Comparison of ENCODE assay signal across 1 cellular context in genomic region chr17:2337152-2337810, GRCh38.
TF ChIP-seq lines count a peak whose summit lies in the region.

Gene SGSM2, plus strand, starts transcription at chr17:2337501. Its CDS starts 188 bp downstream, at chr17:2337689.

TF ChIP-seq in GM12878, 131 proteins besides CTCF, POLR2A, EP300 and RAD21 (continued from another document and continues in another):
- TF ChIP-seq KAT2A (conservative IDR thresholded peaks at IDR 0.05; ENCODE audit: control insufficient read depth, low read depth, low read length) (no peak), CHD2 (IDR thresholded peaks at IDR 0.05; ENCODE audit: borderline replicate concordance, low read depth, low read length) (no peak), POU2F2 (IDR thresholded peaks at IDR 0.05; ENCODE audit: borderline replicate concordance, low read depth, low read length) (no peak), SMC3 (IDR thresholded peaks at IDR 0.05; ENCODE audit: borderline replicate concordance, low read length) (no peak), SMAD1 (IDR thresholded peaks at IDR 0.05; ENCODE audit: low read depth, partially characterized antibody) (no peak), SIN3A (IDR thresholded peaks at IDR 0.05; ENCODE audit: low read depth, low read length) (no peak), NR2F1 (conservative IDR thresholded peaks at IDR 0.05) (peak; percentile 42), ZNF207 (IDR thresholded peaks at IDR 0.05; ENCODE audit: borderline replicate concordance) (no peak), TCF7 (IDR thresholded peaks at IDR 0.05; ENCODE audit: borderline replicate concordance) (no peak), ATF2 (IDR thresholded peaks at IDR 0.05; ENCODE audit: low read length) (no peak), NFXL1 (IDR thresholded peaks at IDR 0.05; ENCODE audit: borderline replicate concordance) (no peak), TBL1XR1 (IDR thresholded peaks at IDR 0.05; ENCODE audit: low read depth, low read length) (no peak), NR2C1 (IDR thresholded peaks at IDR 0.05) (no peak), MEF2B (IDR thresholded peaks at IDR 0.05; ENCODE audit: partially characterized antibody, poor library complexity, severe bottlenecking) (no peak), MLLT1 (IDR thresholded peaks at IDR 0.05) (no peak), SMAD5 (IDR thresholded peaks at IDR 0.05; ENCODE audit: low read depth) (no peak), HCFC1 (IDR thresholded peaks at IDR 0.05; ENCODE audit: low read length) (no peak), JUND (IDR thresholded peaks at IDR 0.05; ENCODE audit: low read depth, low read length) (no peak), ZBED1 (IDR thresholded peaks at IDR 0.05; ENCODE audit: borderline replicate concordance) (no peak), ATF7 (IDR thresholded peaks at IDR 0.05; ENCODE audit: low read depth) (no peak), ZNF274 (IDR thresholded peaks at IDR 0.05; ENCODE audit: insufficient read depth, insufficient read length) (no peak), ZNF384 (IDR thresholded peaks at IDR 0.05; ENCODE audit: borderline replicate concordance, low read depth, low read length) (no peak), ZZZ3 (IDR thresholded peaks at IDR 0.05; ENCODE audit: control insufficient read depth, insufficient read length, low read depth) (no peak), DPF2 (IDR thresholded peaks at IDR 0.05) (no peak), FOS (IDR thresholded peaks at IDR 0.05; ENCODE audit: borderline replicate concordance, extremely low read depth, insufficient read length) (no peak), RELA (IDR thresholded peaks at IDR 0.05; ENCODE audit: borderline replicate concordance, partially characterized antibody) (no peak), YY1 (IDR thresholded peaks at IDR 0.05; ENCODE audit: low read depth, low read length) (peak; percentile 83), ETV6 (conservative IDR thresholded peaks at IDR 0.05 in 1 of 2, IDR thresholded peaks at IDR 0.05 in 1 of 2; ENCODE audit: borderline replicate concordance in 1 of 2, low read depth in 1 of 2) (no peak), CREM (IDR thresholded peaks at IDR 0.05; ENCODE audit: low read depth) (0 out of 2 replicates have a peak, but pooled peaks have one; percentile 18), TCF3 (IDR thresholded peaks at IDR 0.05; ENCODE audit: borderline replicate concordance, insufficient read depth, low read depth, low read length) (no peak), CEBPB (IDR thresholded peaks at IDR 0.05; ENCODE audit: borderline replicate concordance in 1 of 2, low read depth in 2 of 2, low read length in 2 of 2) (no peak), NR2C2 (IDR thresholded peaks at IDR 0.05; ENCODE audit: borderline replicate concordance, control insufficient read depth, insufficient read length, low read depth) (no peak), BACH1 (IDR thresholded peaks at IDR 0.05; ENCODE audit: borderline replicate concordance) (peak; percentile 61), NBN (IDR thresholded peaks at IDR 0.05) (no peak), RAD51 (IDR thresholded peaks at IDR 0.05) (no peak), IKZF1 (conservative IDR thresholded peaks at IDR 0.05) (0 out of 2 replicates have a peak, but pooled peaks have one; percentile 14), BRCA1 (IDR thresholded peaks at IDR 0.05; ENCODE audit: low read depth, low read length) (no peak), EGR1 (IDR thresholded peaks at IDR 0.05; ENCODE audit: borderline replicate concordance in 1 of 2, low read depth in 2 of 2, low read length in 2 of 2) (0 out of 3 replicates have a peak, but pooled peaks of 1 of the 2 experiments have one; percentile 20), STAT3 (IDR thresholded peaks at IDR 0.05; ENCODE audit: low read depth, low read length) (no peak), CBFB (IDR thresholded peaks at IDR 0.05; ENCODE audit: low read depth) (no peak), NFIC (IDR thresholded peaks at IDR 0.05; ENCODE audit: low read depth, low read length) (no peak), SUZ12 (IDR thresholded peaks at IDR 0.05; ENCODE audit: unreplicated experiment) (no peak), SRF (IDR thresholded peaks at IDR 0.05; ENCODE audit: low read depth in 2 of 2, low read length in 2 of 2) (no peak), TAF1 (IDR thresholded peaks at IDR 0.05; ENCODE audit: borderline replicate concordance, low read depth, low read length) (peak; percentile 41; the same call in 1 of the 2 replicates), BHLHE40 (IDR thresholded peaks at IDR 0.05; ENCODE audit: borderline replicate concordance in 1 of 2, low read depth in 2 of 2, low read length in 1 of 2) (peak in 1 of 2 experiments; percentile 3; a peak in 1 of 4 replicates), SPI1 (IDR thresholded peaks at IDR 0.05; ENCODE audit: borderline replicate concordance, insufficient read depth, low read depth, low read length) (no peak), RFX5 (IDR thresholded peaks at IDR 0.05; ENCODE audit: low read depth, low read length) (no peak), REST (IDR thresholded peaks at IDR 0.05; ENCODE audit: low read depth, low read length) (no peak), CHD4 (IDR thresholded peaks at IDR 0.05) (no peak), CBX3 (IDR thresholded peaks at IDR 0.05; ENCODE audit: borderline replicate concordance, low read depth) (no peak), PAX5 (IDR thresholded peaks at IDR 0.05; ENCODE audit: borderline replicate concordance, low read depth, low read length) (no peak), SP1 (IDR thresholded peaks at IDR 0.05; ENCODE audit: low read depth, low read length) (no peak), HDAC2 (IDR thresholded peaks at IDR 0.05) (no peak), CHD1 (IDR thresholded peaks at IDR 0.05; ENCODE audit: low read depth, low read length) (no peak), MTA2 (IDR thresholded peaks at IDR 0.05; ENCODE audit: low read depth) (no peak), RUNX3 (IDR thresholded peaks at IDR 0.05; ENCODE audit: low read length) (no peak), ASH2L (IDR thresholded peaks at IDR 0.05; ENCODE audit: borderline replicate concordance, low read depth) (no peak), MTA3 (IDR thresholded peaks at IDR 0.05; ENCODE audit: borderline replicate concordance, low read length) (no peak), SUPT20H (IDR thresholded peaks at IDR 0.05; ENCODE audit: borderline replicate concordance, control insufficient read depth, low read depth, low read length) (no peak), FOXM1 (IDR thresholded peaks at IDR 0.05; ENCODE audit: low read depth, low read length) (no peak), CREB1 (IDR thresholded peaks at IDR 0.05; ENCODE audit: low read depth) (0 out of 2 replicates have a peak, but pooled peaks have one; percentile 14), PAX8 (IDR thresholded peaks at IDR 0.05) (no peak)
- TF ChIP-seq, protein P1, sequence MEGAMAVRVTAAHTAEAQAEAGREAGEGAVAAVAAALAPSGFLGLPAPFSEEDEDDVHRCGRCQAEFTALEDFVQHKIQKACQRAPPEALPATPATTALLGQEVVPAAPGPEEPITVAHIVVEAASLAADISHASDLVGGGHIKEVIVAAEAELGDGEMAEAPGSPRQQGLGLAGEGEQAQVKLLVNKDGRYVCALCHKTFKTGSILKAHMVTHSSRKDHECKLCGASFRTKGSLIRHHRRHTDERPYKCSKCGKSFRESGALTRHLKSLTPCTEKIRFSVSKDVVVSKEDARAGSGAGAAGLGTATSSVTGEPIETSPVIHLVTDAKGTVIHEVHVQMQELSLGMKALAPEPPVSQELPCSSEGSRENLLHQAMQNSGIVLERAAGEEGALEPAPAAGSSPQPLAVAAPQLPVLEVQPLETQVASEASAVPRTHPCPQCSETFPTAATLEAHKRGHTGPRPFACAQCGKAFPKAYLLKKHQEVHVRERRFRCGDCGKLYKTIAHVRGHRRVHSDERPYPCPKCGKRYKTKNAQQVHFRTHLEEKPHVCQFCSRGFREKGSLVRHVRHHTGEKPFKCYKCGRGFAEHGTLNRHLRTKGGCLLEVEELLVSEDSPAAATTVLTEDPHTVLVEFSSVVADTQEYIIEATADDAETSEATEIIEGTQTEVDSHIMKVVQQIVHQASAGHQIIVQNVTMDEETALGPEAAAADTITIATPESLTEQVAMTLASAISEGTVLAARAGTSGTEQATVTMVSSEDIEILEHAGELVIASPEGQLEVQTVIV (IDR thresholded peaks at IDR 0.05; ENCODE audit: borderline replicate concordance, partially characterized antibody) = no peak
- TF ChIP-seq, protein P2, sequence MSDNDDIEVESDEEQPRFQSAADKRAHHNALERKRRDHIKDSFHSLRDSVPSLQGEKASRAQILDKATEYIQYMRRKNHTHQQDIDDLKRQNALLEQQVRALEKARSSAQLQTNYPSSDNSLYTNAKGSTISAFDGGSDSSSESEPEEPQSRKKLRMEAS (IDR thresholded peaks at IDR 0.05; ENCODE audit: low read depth, low read length) = no peak
- TF ChIP-seq, protein P3, sequence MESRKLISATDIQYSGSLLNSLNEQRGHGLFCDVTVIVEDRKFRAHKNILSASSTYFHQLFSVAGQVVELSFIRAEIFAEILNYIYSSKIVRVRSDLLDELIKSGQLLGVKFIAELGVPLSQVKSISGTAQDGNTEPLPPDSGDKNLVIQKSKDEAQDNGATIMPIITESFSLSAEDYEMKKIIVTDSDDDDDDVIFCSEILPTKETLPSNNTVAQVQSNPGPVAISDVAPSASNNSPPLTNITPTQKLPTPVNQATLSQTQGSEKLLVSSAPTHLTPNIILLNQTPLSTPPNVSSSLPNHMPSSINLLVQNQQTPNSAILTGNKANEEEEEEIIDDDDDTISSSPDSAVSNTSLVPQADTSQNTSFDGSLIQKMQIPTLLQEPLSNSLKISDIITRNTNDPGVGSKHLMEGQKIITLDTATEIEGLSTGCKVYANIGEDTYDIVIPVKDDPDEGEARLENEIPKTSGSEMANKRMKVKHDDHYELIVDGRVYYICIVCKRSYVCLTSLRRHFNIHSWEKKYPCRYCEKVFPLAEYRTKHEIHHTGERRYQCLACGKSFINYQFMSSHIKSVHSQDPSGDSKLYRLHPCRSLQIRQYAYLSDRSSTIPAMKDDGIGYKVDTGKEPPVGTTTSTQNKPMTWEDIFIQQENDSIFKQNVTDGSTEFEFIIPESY (IDR thresholded peaks at IDR 0.05) = no peak
- TF ChIP-seq, protein P4, sequence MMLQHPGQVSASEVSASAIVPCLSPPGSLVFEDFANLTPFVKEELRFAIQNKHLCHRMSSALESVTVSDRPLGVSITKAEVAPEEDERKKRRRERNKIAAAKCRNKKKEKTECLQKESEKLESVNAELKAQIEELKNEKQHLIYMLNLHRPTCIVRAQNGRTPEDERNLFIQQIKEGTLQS (IDR thresholded peaks at IDR 0.05; ENCODE audit: borderline replicate concordance, extremely low read depth, low read depth, low read length) = no peak
- TF ChIP-seq, protein P5, sequence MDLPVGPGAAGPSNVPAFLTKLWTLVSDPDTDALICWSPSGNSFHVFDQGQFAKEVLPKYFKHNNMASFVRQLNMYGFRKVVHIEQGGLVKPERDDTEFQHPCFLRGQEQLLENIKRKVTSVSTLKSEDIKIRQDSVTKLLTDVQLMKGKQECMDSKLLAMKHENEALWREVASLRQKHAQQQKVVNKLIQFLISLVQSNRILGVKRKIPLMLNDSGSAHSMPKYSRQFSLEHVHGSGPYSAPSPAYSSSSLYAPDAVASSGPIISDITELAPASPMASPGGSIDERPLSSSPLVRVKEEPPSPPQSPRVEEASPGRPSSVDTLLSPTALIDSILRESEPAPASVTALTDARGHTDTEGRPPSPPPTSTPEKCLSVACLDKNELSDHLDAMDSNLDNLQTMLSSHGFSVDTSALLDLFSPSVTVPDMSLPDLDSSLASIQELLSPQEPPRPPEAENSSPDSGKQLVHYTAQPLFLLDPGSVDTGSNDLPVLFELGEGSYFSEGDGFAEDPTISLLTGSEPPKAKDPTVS (IDR thresholded peaks at IDR 0.05; ENCODE audit: low read depth, low read length) = no peak
